Comparison of ENCODE assay signal across 9 cellular contexts in the genomic region with DNA sequence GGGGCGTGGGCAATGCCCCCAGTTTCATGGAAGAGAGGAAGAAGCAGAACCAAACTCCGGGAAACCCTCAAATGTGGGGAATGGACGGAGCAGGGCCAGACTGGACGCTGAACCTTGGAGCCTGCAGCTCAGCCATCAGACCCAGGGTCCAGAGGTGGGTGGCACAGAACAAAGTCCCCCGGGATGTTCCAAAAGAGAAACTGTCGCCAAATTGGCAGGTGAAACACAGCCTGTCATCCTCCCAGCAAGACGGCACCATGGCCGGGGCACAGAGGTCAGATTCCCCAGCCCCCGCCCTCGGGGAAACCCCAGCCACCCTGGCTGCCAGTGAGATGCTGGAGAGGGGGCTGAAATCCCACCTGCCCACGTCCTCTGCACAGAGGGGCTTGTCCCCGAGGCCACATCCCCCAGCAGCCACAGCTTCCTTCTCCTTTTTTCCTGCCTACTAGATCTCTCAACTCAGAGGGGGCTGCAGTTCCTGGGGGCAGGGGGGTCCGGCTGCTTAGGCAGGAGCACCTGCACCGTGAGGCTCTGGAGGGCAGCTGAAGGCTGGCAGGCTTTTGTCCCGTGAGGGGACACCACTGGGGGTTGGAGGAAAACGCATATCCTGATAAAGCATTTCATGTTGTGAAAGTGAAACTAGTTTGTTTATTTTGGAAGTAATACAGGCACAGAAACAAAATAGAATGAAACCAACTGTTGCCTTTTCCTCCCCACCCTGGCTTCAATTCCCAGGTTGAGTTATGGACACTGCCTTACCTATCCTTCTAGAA. TPM values are rescaled to one million over a fixed set of nuclear protein-coding genes. Genes with fewer than 3 reads are reported as not detected.
DNase-seq lines count a peak whose midpoint lies in the region; TF ChIP-seq lines count a peak whose summit lies in the region.
"Had no signal": no experiment of that assay in that cellular context is flagged by ENCODE, and none has a peak within 500 bp of the region (broad histone marks: within the 10 kb centered on the region; RNA-seq: fewer than 3 reads in every experiment).

No MANE protein-coding gene starts in this region.

- peak overlapping the region in 1 of 2 experiments; percentile 83 for H3K14ac ChIP-seq in mesenchymal stem cell (ENCODE audit: low read length in 2 of 2)

- no peak for TF ChIP-seq CTCF in astrocyte of the spinal cord (IDR thresholded peaks at IDR 0.05; ENCODE audit: low read depth, low read length)

- peak overlapping the region; percentile 87 for H4K91ac ChIP-seq in mesenchymal stem cell (ENCODE audit: low read length)

- H3K79me2 ChIP-seq in ACC112 (ENCODE audit: control insufficient read depth, insufficient read depth, low read length, unreplicated experiment), result peaks cover 26% of the 10 kb centered on the region

- H3K4me1 ChIP-seq in ACC112 (ENCODE audit: control insufficient read depth, insufficient read depth, low read length, unreplicated experiment) (peaks cover 52% of the 10 kb centered on the region), mesenchymal stem cell (ENCODE audit: control insufficient read depth, insufficient read depth, low read depth, low read length) (peaks cover 62% of the 10 kb centered on the region)

- no peak overlapping the region for H2AK5ac ChIP-seq in mesenchymal stem cell (ENCODE audit: low read length, severe bottlenecking)

- no peaks in the 10 kb centered on the region for H3K9me3 ChIP-seq in mesenchymal stem cell (ENCODE audit: control insufficient read depth, low read length)

- H3K4me3 ChIP-seq in ACC112 (ENCODE audit: low read depth, low read length), result peak overlapping the region; percentile 88
- peak overlapping the region; percentile 14 for H3K4me3 ChIP-seq in astrocyte of the spinal cord (ENCODE audit: low read depth, low read length)
- H3K4me3 ChIP-seq in mesenchymal stem cell (ENCODE audit: insufficient read depth in 1 of 2, low read depth in 1 of 2, low read length in 2 of 2), result peak overlapping the region in 1 of 2 experiments; percentile 88

- peak; percentile 30 for DNase-seq in astrocyte of the spinal cord (ENCODE audit: low read depth, low spot score)
- DNase-seq in mesenchymal stem cell, result peak; percentile 57
- no peak for DNase-seq in NCI-H1694 treated with DMSO at 0.1 percent for 48 hours (lab: John Stamatoyannopoulos, UW)
- no peak for DNase-seq in HT-29 (ENCODE audit: low spot score)
- DNase-seq in mucosa of gallbladder (ENCODE audit: low spot score), result no peak
- no peak for DNase-seq in NCI-H524 treated with DMSO at 0.1 percent for 48 hours (lab: John Stamatoyannopoulos, UW)
- DNase-seq: activated CD8-positive, alpha-beta memory T cell treated with anti-CD3 and anti-CD28 coated beads, Interleukin-2, amount 50 U/mL, for 4 hours had no signal

- peak overlapping the region; percentile 70 for H3K27ac ChIP-seq in ACC112 (ENCODE audit: low read depth, low read length)
- H3K27ac ChIP-seq in mesenchymal stem cell (ENCODE audit: low read length, poor library complexity, severe bottlenecking), result no peak overlapping the region

- H2BK5ac ChIP-seq in mesenchymal stem cell (ENCODE audit: low read depth, low read length, poor library complexity, severe bottlenecking), result no peak overlapping the region

- H3K27me3 Mint-ChIP-seq in IgD-negative memory B cell, result peaks cover 14% of the 10 kb centered on the region

- H3K36me3 ChIP-seq in ACC112 (ENCODE audit: insufficient read depth, low read length), result no peaks in the 10 kb centered on the region
- peaks cover 0 to 3% of the 10 kb centered on the region in 2 experiments for H3K36me3 ChIP-seq in mesenchymal stem cell (ENCODE audit: control insufficient read depth in 1 of 2, insufficient read depth in 2 of 2, low read depth in 1 of 2, low read length in 2 of 2)

- H3K4me1 Mint-ChIP-seq in IgD-negative memory B cell, result peaks cover 12 to 20% (median 14%) of the 10 kb centered on the region in 3 donors

- in situ Hi-C loops in astrocyte of the spinal cord (cut with HindIII; ENCODE audit: low sequenced_read_pairs), result no loop called here

- H2AFZ ChIP-seq in ACC112 (ENCODE audit: low read length, unreplicated experiment) (peak overlapping the region; percentile 79), mesenchymal stem cell (ENCODE audit: low read depth, low read length) (peak overlapping the region; percentile 57)

- H3K4me2 ChIP-seq in mesenchymal stem cell (ENCODE audit: low read length, poor library complexity, severe bottlenecking), result peak overlapping the region; percentile 68

- H4K8ac ChIP-seq in mesenchymal stem cell (ENCODE audit: low read length), result peak overlapping the region; percentile 89

- H2BK120ac ChIP-seq in mesenchymal stem cell (ENCODE audit: low read depth, low read length), result peak overlapping the region; percentile 57

- peak overlapping the region; percentile 74 for H2BK15ac ChIP-seq in mesenchymal stem cell (ENCODE audit: low read depth, poor library complexity, severe bottlenecking)

- H3K18ac ChIP-seq in mesenchymal stem cell (ENCODE audit: low read depth in 1 of 2, low read length in 2 of 2), result peak overlapping the region; percentile 59 to 80

- no peaks in the 10 kb centered on the region for H3K36me3 Mint-ChIP-seq in IgD-negative memory B cell

- peak overlapping the region in 1 of 2 experiments; percentile 18 for H3K23ac ChIP-seq in mesenchymal stem cell (ENCODE audit: low read length in 2 of 2)

- H2BK12ac ChIP-seq in mesenchymal stem cell (ENCODE audit: low read length in 2 of 2), result peak overlapping the region; percentile 1 to 74

- peak overlapping the region; percentile 3 to 89 (median 12) for H3K27ac Mint-ChIP-seq in IgD-negative memory B cell

- peak overlapping the region; percentile 94 to 95 for H3K4ac ChIP-seq in mesenchymal stem cell (ENCODE audit: low read depth in 1 of 2, low read length in 2 of 2)

- no peaks in the 10 kb centered on the region for H3K79me1 ChIP-seq in mesenchymal stem cell (replicated peaks; ENCODE audit: low read length, poor library complexity, severe bottlenecking)

- H3K27me3 ChIP-seq in ACC112 (ENCODE audit: insufficient read depth, low read length), result no peaks in the 10 kb centered on the region
- H3K27me3 ChIP-seq in mesenchymal stem cell (ENCODE audit: control insufficient read depth in 1 of 2, insufficient read depth in 1 of 2, low read length in 2 of 2), result no peaks in the 10 kb centered on the region

- H3K4me3 Mint-ChIP-seq in IgD-negative memory B cell, result peak overlapping the region; percentile 73 to 96 (median 92)

- 78% methylated on average over 14 of the region's 16 CpGs for WGBS in mesenchymal stem cell

- no peaks in the 10 kb centered on the region for H3K9me3 Mint-ChIP-seq in IgD-negative memory B cell

- peak overlapping the region; percentile 73 for H3K9ac ChIP-seq in mesenchymal stem cell (ENCODE audit: low read length)

RNA-seq across cellular contexts. Expression of a gene that starts 1.2 kb away (rescaled TPM):
- polyA plus RNA-seq in IgD-negative memory B cell, result 0.83 TPM
- 3.1 TPM for polyA plus RNA-seq in mesenchymal stem cell (2013, experiment 1 of 2)
- 3.2 TPM for polyA plus RNA-seq in mesenchymal stem cell (2013, experiment 2 of 2)
- total RNA-seq in HT-29 (2014; rRNA removed; shearing (Covaris generic)), result 2.9 and 3.2 TPM in 2 replicates
- total RNA-seq in mucosa of gallbladder, result 8.5 TPM

RNA-seq across cellular contexts. Expression of a gene that starts 17.4 kb away (rescaled TPM):
- 4.4 TPM for polyA plus RNA-seq in IgD-negative memory B cell
- polyA plus RNA-seq in mesenchymal stem cell (2013, experiment 1 of 2), result 0.03 TPM
- 0.12 TPM for polyA plus RNA-seq in mesenchymal stem cell (2013, experiment 2 of 2)
- total RNA-seq in HT-29 (2014; rRNA removed; shearing (Covaris generic)), result not detected in 2 replicates
- total RNA-seq in mucosa of gallbladder, result 12.0 TPM

RNA-seq across cellular contexts. Expression of a gene that starts 24.2 kb away (rescaled TPM):
- polyA plus RNA-seq in IgD-negative memory B cell, result 0.36 TPM
- 0.03 TPM for polyA plus RNA-seq in mesenchymal stem cell (2013, experiment 1 of 2)
- polyA plus RNA-seq in mesenchymal stem cell (2013, experiment 2 of 2), result not detected
- 0.10 and 1.1 TPM in 2 replicates for total RNA-seq in HT-29 (2014; rRNA removed; shearing (Covaris generic))
- not detected for total RNA-seq in mucosa of gallbladder

RNA-seq across cellular contexts. Expression of a gene that starts 36.8 kb away (rescaled TPM):
- not detected for polyA plus RNA-seq in IgD-negative memory B cell
- polyA plus RNA-seq in mesenchymal stem cell (2013, experiment 1 of 2), result not detected
- not detected for polyA plus RNA-seq in mesenchymal stem cell (2013, experiment 2 of 2)
- total RNA-seq in HT-29 (2014; rRNA removed; shearing (Covaris generic)), result not detected in 2 replicates
- total RNA-seq in mucosa of gallbladder, result not detected

Comparison
In these comparisons a context has a peak if more than half of its experiments do, and no peak if none do; other contexts are left out.
1. DNase-seq: peak in astrocyte of the spinal cord (single experiment) and mesenchymal stem cell (single experiment); none in NCI-H1694 treated with DMSO at 0.1 percent for 48 hours (single experiment), HT-29 (single experiment), mucosa of gallbladder (single experiment) and NCI-H524 treated with DMSO at 0.1 percent for 48 hours (single experiment).
2. RNA of a gene that starts 17.4 kb away (total RNA-seq): 12.0 TPM in mucosa of gallbladder (single experiment); not detected in HT-29; every median in the first group is over 10 times any median in the second.